2 cellular contexts compared by ENCODE assay signal in the genomic region with DNA sequence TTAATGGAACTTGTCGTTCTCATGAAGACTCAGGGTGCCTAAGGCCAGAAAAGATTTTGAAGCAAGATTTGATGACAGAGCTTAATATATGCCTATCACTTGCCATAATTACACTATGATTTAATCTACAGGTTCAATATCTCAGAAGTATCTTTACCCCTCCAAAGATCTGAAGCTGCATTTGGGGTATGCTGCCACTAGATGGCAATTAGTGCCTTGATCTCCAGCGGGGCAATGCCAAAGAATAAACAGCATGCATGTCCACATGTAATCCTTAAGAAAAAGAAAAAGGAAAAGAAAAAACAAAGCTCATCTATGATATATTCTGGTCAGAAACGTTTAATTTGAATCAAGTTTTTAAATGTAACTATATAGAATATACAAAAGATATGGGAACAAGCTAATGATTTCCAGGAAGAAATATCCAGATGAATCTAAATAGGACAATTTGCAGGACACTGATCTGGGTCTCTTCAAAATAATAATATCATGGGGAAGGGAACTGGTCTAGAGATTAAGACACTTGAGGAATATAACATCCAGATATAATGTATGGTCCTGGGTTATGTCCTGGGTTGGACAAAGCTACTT.
TF ChIP-seq lines count a peak whose summit lies in the region.

No MANE protein-coding gene starts in this region.

TF ChIP-seq in SK-N-SH, 30 proteins besides CTCF, POLR2A, EP300 and RAD21 (continued from another document):
- TF ChIP-seq, protein P1, sequence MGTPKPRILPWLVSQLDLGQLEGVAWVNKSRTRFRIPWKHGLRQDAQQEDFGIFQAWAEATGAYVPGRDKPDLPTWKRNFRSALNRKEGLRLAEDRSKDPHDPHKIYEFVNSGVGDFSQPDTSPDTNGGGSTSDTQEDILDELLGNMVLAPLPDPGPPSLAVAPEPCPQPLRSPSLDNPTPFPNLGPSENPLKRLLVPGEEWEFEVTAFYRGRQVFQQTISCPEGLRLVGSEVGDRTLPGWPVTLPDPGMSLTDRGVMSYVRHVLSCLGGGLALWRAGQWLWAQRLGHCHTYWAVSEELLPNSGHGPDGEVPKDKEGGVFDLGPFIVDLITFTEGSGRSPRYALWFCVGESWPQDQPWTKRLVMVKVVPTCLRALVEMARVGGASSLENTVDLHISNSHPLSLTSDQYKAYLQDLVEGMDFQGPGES (IDR thresholded peaks at IDR 0.05; ENCODE audit: low read depth, low read length): no peak
- TF ChIP-seq RCOR1 (IDR thresholded peaks at IDR 0.05; ENCODE audit: low read length) (no peak), CHD2 (IDR thresholded peaks at IDR 0.05; ENCODE audit: low read length, partially characterized antibody) (no peak), ELF1 (IDR thresholded peaks at IDR 0.05) (no peak), TCF12 (IDR thresholded peaks at IDR 0.05) (no peak), FOXJ3 (CRISPR knock-in tag; IDR thresholded peaks at IDR 0.05) (no peak), GABPA (IDR thresholded peaks at IDR 0.05; ENCODE audit: low read depth) (no peak), RFX5 (IDR thresholded peaks at IDR 0.05; ENCODE audit: low read length) (no peak), NFIC (IDR thresholded peaks at IDR 0.05; ENCODE audit: borderline replicate concordance) (no peak), NRF1 (IDR thresholded peaks at IDR 0.05; ENCODE audit: low read depth, low read length) (no peak)
- TF ChIP-seq, protein P2, sequence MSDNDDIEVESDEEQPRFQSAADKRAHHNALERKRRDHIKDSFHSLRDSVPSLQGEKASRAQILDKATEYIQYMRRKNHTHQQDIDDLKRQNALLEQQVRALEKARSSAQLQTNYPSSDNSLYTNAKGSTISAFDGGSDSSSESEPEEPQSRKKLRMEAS (IDR thresholded peaks at IDR 0.05; ENCODE audit: low read depth): no peak
- TF ChIP-seq, protein P3, sequence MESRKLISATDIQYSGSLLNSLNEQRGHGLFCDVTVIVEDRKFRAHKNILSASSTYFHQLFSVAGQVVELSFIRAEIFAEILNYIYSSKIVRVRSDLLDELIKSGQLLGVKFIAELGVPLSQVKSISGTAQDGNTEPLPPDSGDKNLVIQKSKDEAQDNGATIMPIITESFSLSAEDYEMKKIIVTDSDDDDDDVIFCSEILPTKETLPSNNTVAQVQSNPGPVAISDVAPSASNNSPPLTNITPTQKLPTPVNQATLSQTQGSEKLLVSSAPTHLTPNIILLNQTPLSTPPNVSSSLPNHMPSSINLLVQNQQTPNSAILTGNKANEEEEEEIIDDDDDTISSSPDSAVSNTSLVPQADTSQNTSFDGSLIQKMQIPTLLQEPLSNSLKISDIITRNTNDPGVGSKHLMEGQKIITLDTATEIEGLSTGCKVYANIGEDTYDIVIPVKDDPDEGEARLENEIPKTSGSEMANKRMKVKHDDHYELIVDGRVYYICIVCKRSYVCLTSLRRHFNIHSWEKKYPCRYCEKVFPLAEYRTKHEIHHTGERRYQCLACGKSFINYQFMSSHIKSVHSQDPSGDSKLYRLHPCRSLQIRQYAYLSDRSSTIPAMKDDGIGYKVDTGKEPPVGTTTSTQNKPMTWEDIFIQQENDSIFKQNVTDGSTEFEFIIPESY (IDR thresholded peaks at IDR 0.05; ENCODE audit: borderline replicate concordance, low read depth): no peak
TF ChIP-seq in SK-N-SH: peak in this region for 0.

TF ChIP-seq in SK-N-SH treated with all-trans-retinoic acid at 6 μM for 48 hours, 23 proteins besides CTCF, POLR2A, EP300 and RAD21 (continued from another document):
- TF ChIP-seq, protein P4, sequence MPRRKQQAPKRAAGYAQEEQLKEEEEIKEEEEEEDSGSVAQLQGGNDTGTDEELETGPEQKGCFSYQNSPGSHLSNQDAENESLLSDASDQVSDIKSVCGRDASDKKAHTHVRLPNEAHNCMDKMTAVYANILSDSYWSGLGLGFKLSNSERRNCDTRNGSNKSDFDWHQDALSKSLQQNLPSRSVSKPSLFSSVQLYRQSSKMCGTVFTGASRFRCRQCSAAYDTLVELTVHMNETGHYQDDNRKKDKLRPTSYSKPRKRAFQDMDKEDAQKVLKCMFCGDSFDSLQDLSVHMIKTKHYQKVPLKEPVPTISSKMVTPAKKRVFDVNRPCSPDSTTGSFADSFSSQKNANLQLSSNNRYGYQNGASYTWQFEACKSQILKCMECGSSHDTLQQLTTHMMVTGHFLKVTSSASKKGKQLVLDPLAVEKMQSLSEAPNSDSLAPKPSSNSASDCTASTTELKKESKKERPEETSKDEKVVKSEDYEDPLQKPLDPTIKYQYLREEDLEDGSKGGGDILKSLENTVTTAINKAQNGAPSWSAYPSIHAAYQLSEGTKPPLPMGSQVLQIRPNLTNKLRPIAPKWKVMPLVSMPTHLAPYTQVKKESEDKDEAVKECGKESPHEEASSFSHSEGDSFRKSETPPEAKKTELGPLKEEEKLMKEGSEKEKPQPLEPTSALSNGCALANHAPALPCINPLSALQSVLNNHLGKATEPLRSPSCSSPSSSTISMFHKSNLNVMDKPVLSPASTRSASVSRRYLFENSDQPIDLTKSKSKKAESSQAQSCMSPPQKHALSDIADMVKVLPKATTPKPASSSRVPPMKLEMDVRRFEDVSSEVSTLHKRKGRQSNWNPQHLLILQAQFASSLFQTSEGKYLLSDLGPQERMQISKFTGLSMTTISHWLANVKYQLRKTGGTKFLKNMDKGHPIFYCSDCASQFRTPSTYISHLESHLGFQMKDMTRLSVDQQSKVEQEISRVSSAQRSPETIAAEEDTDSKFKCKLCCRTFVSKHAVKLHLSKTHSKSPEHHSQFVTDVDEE (CRISPR knock-in tag; IDR thresholded peaks at IDR 0.05): no peak
- TF ChIP-seq ZFP30 (CRISPR knock-in tag; IDR thresholded peaks at IDR 0.05): no peak
- TF ChIP-seq ESRRG (CRISPR knock-in tag; IDR thresholded peaks at IDR 0.05): no peak
- no peak for TF ChIP-seq ZC3H10 (CRISPR knock-in tag; IDR thresholded peaks at IDR 0.05)
- TF ChIP-seq, protein P5, sequence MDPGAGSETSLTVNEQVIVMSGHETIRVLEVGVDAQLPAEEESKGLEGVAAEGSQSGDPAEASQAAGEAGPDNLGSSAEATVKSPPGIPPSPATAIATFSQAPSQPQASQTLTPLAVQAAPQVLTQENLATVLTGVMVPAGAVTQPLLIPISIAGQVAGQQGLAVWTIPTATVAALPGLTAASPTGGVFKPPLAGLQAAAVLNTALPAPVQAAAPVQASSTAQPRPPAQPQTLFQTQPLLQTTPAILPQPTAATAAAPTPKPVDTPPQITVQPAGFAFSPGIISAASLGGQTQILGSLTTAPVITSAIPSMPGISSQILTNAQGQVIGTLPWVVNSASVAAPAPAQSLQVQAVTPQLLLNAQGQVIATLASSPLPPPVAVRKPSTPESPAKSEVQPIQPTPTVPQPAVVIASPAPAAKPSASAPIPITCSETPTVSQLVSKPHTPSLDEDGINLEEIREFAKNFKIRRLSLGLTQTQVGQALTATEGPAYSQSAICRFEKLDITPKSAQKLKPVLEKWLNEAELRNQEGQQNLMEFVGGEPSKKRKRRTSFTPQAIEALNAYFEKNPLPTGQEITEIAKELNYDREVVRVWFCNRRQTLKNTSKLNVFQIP (CRISPR knock-in tag; IDR thresholded peaks at IDR 0.05; ENCODE audit: borderline replicate concordance, low read depth): no peak
- no peak for TF ChIP-seq CSDC2 (CRISPR knock-in tag; IDR thresholded peaks at IDR 0.05)
- no peak for TF ChIP-seq ARNTL (CRISPR knock-in tag; IDR thresholded peaks at IDR 0.05; ENCODE audit: borderline replicate concordance, low read depth)
- no peak for TF ChIP-seq SNAI2 (CRISPR knock-in tag; IDR thresholded peaks at IDR 0.05)
- no peak for TF ChIP-seq BACH2 (CRISPR knock-in tag; IDR thresholded peaks at IDR 0.05; ENCODE audit: borderline replicate concordance)
